Comparison of ENCODE assay signal across 26 cellular contexts in genomic region chr22:36226189-36226588, GRCh38. TPM values are rescaled to one million over a fixed set of nuclear protein-coding genes. Genes with fewer than 3 reads are reported as not detected.
DNase-seq lines count a peak whose midpoint lies in the region; ATAC-seq, FAIRE-seq and TF ChIP-seq lines count a peak whose summit lies in the region.
"Had no signal": no experiment of that assay in that cellular context is flagged by ENCODE, and none has a peak within 500 bp of the region (broad histone marks: within the 10 kb centered on the region; RNA-seq: fewer than 3 reads in every experiment).

No MANE protein-coding gene starts in this region.

- CTCF ChIA-PET in HepG2 (lab: Yijun Ruan, JAX; ENCODE audit: low intra/inter-chr PET ratio, low total read pairs), result no interaction called here

- no peak overlapping the region for H2AFZ ChIP-seq in HepG2 (ENCODE audit: low read length)

- WGBS in HepG2 (ENCODE audit: low lambda C conversion rate), result 94% methylated on average over 3 of the region's 5 CpGs
- 100% methylated on average over 1 of the region's 5 CpGs for WGBS in right lobe of liver (ENCODE audit: insufficient coverage, low coverage, low lambda C conversion rate, missing lambda C conversion rate)

- TF ChIP-seq POLR2A in HepG2 (IDR thresholded peaks at IDR 0.05; ENCODE audit: insufficient read depth in 1 of 2, low read depth in 2 of 2, low read length in 2 of 2), result no peak
- no peak for TF ChIP-seq POLR2A in right lobe of liver (IDR thresholded peaks at IDR 0.05)

- H3K36me3 ChIP-seq in HepG2 (replicated peaks in 1 of 2; ENCODE audit: control insufficient read depth in 1 of 2, insufficient read depth in 2 of 2, low read length in 2 of 2) (peaks cover 8 to 21% of the 10 kb centered on the region in 2 experiments; a peak in 4 of 5 replicates), right lobe of liver (peaks cover 0 to 24% (median 12%) of the 10 kb centered on the region in 4 donors), WERI-Rb-1 (no peaks in the 10 kb centered on the region)

- POLR2A ChIA-PET in HepG2 (lab: Yijun Ruan, JAX), result no interaction called here

- ATAC-seq in HepG2 (no peak), right lobe of liver (no peak)
- ATAC-seq: K562, PC-3 had no signal

- H3K27ac ChIP-seq in HepG2 (ENCODE audit: extremely low read length, insufficient read depth, low read length) (no peak overlapping the region), right lobe of liver (no peak overlapping the region), WERI-Rb-1 (no peak overlapping the region)

- H4K20me1 ChIP-seq in HepG2 (ENCODE audit: insufficient read depth, low read length), result no peaks in the 10 kb centered on the region

- H3K9me3 ChIP-seq in HepG2 (ENCODE audit: low read length) (no peaks in the 10 kb centered on the region), right lobe of liver (no peaks in the 10 kb centered on the region), WERI-Rb-1 (ENCODE audit: severe bottlenecking) (no peaks in the 10 kb centered on the region)
- H3K9me3 ChIP-seq: MG63 had no signal

- no peak for FAIRE-seq in HepG2 (lab: Jason Lieb, UNC)
- FAIRE-seq: GM18507, K562 had no signal

- intact Hi-C loops in HepG2 (cut with micrococcal nuclease; ENCODE audit: unreplicated experiment), result no loop called here
- intact Hi-C loops in right lobe of liver (cut with DNase I), result loop anchor here in 1 of 2 donors (10.0 kb wide), 1 partner anchor 81 kb away; no protein-coding TSS in a partner anchor

- H3K4me3 ChIP-seq in HepG2 (replicated peaks in 1 of 3; ENCODE audit: insufficient read depth in 1 of 3, low read depth in 2 of 3, low read length in 3 of 3) (no peak overlapping the region), right lobe of liver (no peak overlapping the region), WERI-Rb-1 (ENCODE audit: low read depth, low read length) (no peak overlapping the region)
- H3K4me3 ChIP-seq: K562, MG63 had no signal

- H3K4me2 ChIP-seq in HepG2 (ENCODE audit: low read depth, low read length), result no peak overlapping the region

- DNase-seq in HepG2 (ENCODE audit: low spot score), result no peak
- DNase-seq in right lobe of liver, result no peak
- peak; percentile 44 for DNase-seq in WERI-Rb-1
- DNase-seq in myocyte (ENCODE audit: low read depth), result peak; percentile 65
- peak; percentile 27 for DNase-seq in ureter (ENCODE audit: low spot score)
- DNase-seq in LoVo (ENCODE audit: low spot score), result no peak
- DNase-seq in SW 1271 (lab: John Stamatoyannopoulos, UW), result no peak
- no peak for DNase-seq in stimulated activated CD4-positive, alpha-beta T cell treated with anti-CD3 and anti-CD28 coated beads, Interleukin-15, amount 100 ng/mL, for 24 hours
- DNase-seq: C1 segment of cervical spinal cord; CD4-positive, alpha-beta memory T cell; COR-L47; DMS53; H7; Kasumi-1; MG63; NCI-H1105 treated with DMSO at 0.1 percent for 48 hours; NCI-H146; NCI-H2029; NCI-H2227 treated with DMSO at 0.1 percent for 48 hours; PC-3 had no signal

- H3K79me2 ChIP-seq in HepG2 (ENCODE audit: insufficient read depth, low read length), result no peaks in the 10 kb centered on the region

- BruUV-seq in HepG2 (replicated peaks; lab: Mats Ljungman, UMichigan), result no TSS peak

- TF ChIP-seq CTCF in HepG2 (CRISPR knock-in tag; IDR thresholded peaks at IDR 0.05) (no peak), right lobe of liver (IDR thresholded peaks at IDR 0.05) (no peak), WERI-Rb-1 (IDR thresholded peaks at IDR 0.05; ENCODE audit: low read depth, low read length) (no peak)

- H3K27me3 ChIP-seq in HepG2 (ENCODE audit: control insufficient read depth in 1 of 2, insufficient read depth in 2 of 2, low read length in 2 of 2) (no peaks in the 10 kb centered on the region), right lobe of liver (no peaks in the 10 kb centered on the region), WERI-Rb-1 (ENCODE audit: insufficient read depth, low read depth, severe bottlenecking) (no peaks in the 10 kb centered on the region)
- H3K27me3 ChIP-seq: MG63 had no signal

- no peak for TF ChIP-seq EP300 in HepG2 (IDR thresholded peaks at IDR 0.05; ENCODE audit: low read depth in 2 of 2, low read length in 2 of 2)
- no peak for TF ChIP-seq EP300 in HepG2 (CRISPR knock-in tag; IDR thresholded peaks at IDR 0.05; ENCODE audit: borderline replicate concordance)

- in situ Hi-C loops in HepG2 (cut with HindIII; ENCODE audit: extremely low pct_ligation_motif_present, low pct_unique_long_range_greater_than_20kb), result loop anchor here (10.0 kb wide), 1 partner anchor 81 kb away; no protein-coding TSS in a partner anchor

- TF ChIP-seq RAD21 in HepG2 (CRISPR knock-in tag; IDR thresholded peaks at IDR 0.05), result no peak

- H3K9ac ChIP-seq in HepG2 (ENCODE audit: insufficient read depth, low read depth, low read length), result no peak overlapping the region

- H3K4me1 ChIP-seq in HepG2 (ENCODE audit: insufficient read depth, low read length) (peaks cover 51% of the 10 kb centered on the region), right lobe of liver (peaks cover 0 to 8% (median 0%) of the 10 kb centered on the region in 4 donors)

RNA-seq across cellular contexts. Expression of gene APOL2, which starts 13.1 kb away (rescaled TPM):
- 28.7 and 34.3 TPM in 2 replicates for total RNA-seq in HepG2 (2016; rRNA removed; fragmentation: Illumina TruSeq; extraction: Trizol)
- total RNA-seq in HepG2 (2016; cell fraction: cytosol; rRNA removed; fragmentation: Illumina TruSeq; extraction: Trizol; ENCODE audit: low read depth), result 2.5 and 3.6 TPM in 2 replicates
- total RNA-seq in HepG2 (2016; cell fraction: insoluble cytoplasmic fraction; rRNA removed; fragmentation: Illumina TruSeq; extraction: Trizol), result 27.0 and 29.3 TPM in 2 replicates
- total RNA-seq in HepG2 (2016; cell fraction: membrane; rRNA removed; fragmentation: Illumina TruSeq; extraction: Trizol), result 8.2 and 9.0 TPM in 2 replicates
- 16.8 and 21.4 TPM in 2 replicates for total RNA-seq in HepG2 (2016; cell fraction: nucleus; rRNA removed; fragmentation: Illumina TruSeq; extraction: Trizol)
- polyA plus RNA-seq in HepG2 (2011; rRNA removed), result 51.2 and 94.4 TPM in 2 replicates
- 53.4 and 72.6 TPM in 2 replicates for polyA plus RNA-seq in HepG2 (2011; cell fraction: cytosol; rRNA removed)
- 195 and 245 TPM in 2 replicates for polyA plus RNA-seq in HepG2 (2011; cell fraction: nucleus; rRNA removed)
- polyA plus RNA-seq in HepG2 (2012), result 58.3 and 88.7 TPM in 2 replicates
- polyA plus RNA-seq in HepG2 (2016; cell fraction: cytosol; fragmentation: Illumina TruSeq; extraction: Trizol; ENCODE audit: low read depth), result 1.8 TPM in 2 replicates
- polyA plus RNA-seq in HepG2 (2016; cell fraction: insoluble cytoplasmic fraction; fragmentation: Illumina TruSeq; extraction: Trizol; ENCODE audit: low read depth), result 20.2 and 26.3 TPM in 2 replicates
- polyA plus RNA-seq in HepG2 (2016; cell fraction: membrane; fragmentation: Illumina TruSeq; extraction: Trizol; ENCODE audit: low read depth), result 4.4 and 5.1 TPM in 2 replicates
- polyA plus RNA-seq in HepG2 (2016; cell fraction: nucleus; fragmentation: Illumina TruSeq; extraction: Trizol; ENCODE audit: insufficient read depth, low read depth), result 31.6 and 34.2 TPM in 2 replicates
- polyA minus RNA-seq in HepG2 (2011; rRNA and poly(A)+ RNA removed; ENCODE audit: low replicate concordance), result 34.5 and 120 TPM in 2 replicates
- 39.4 and 67.2 TPM in 2 replicates for polyA minus RNA-seq in HepG2 (2011; cell fraction: cytosol; rRNA and poly(A)+ RNA removed)
- 44.7 and 77.3 TPM in 2 replicates for polyA minus RNA-seq in HepG2 (2011; cell fraction: nucleus; rRNA and poly(A)+ RNA removed)
- total RNA-seq in right lobe of liver, result 100 to 1,000 TPM in 1 of 6 experiments, 10 to 100 TPM in 5; 40.8 to 121 (median 57.5) TPM
- total RNA-seq in myocyte, result 31.6 and 33.2 TPM in 2 replicates
- polyA plus RNA-seq in myocyte (2012), result 90.7 TPM
- total RNA-seq in ureter, result 52.7 TPM

RNA-seq across cellular contexts. Expression of gene APOL4, which starts 24.6 kb away (rescaled TPM):
- total RNA-seq in HepG2 (2016; rRNA removed; fragmentation: Illumina TruSeq; extraction: Trizol) (0.45 and 0.77 TPM in 2 replicates), right lobe of liver (1 to 10 TPM in 4 of 6 experiments, not detected in 2; 1.1 to 1.6 (median 1.4) TPM), myocyte (5.1 and 9.2 TPM in 2 replicates), ureter (34.4 TPM)
- not detected in 2 replicates for total RNA-seq in HepG2 (2016; cell fraction: cytosol; rRNA removed; fragmentation: Illumina TruSeq; extraction: Trizol; ENCODE audit: low read depth)
- total RNA-seq in HepG2 (2016; cell fraction: insoluble cytoplasmic fraction; rRNA removed; fragmentation: Illumina TruSeq; extraction: Trizol), result 0.54 and 0.76 TPM in 2 replicates
- 0.15 and 0.45 TPM in 2 replicates for total RNA-seq in HepG2 (2016; cell fraction: membrane; rRNA removed; fragmentation: Illumina TruSeq; extraction: Trizol)
- 0.78 and 0.91 TPM in 2 replicates for total RNA-seq in HepG2 (2016; cell fraction: nucleus; rRNA removed; fragmentation: Illumina TruSeq; extraction: Trizol)
- polyA plus RNA-seq in HepG2 (2011; rRNA removed), result 2.8 and 4.9 TPM in 2 replicates
- polyA plus RNA-seq in HepG2 (2011; cell fraction: cytosol; rRNA removed), result 1.8 and 3.0 TPM in 2 replicates
- 5.6 and 9.1 TPM in 2 replicates for polyA plus RNA-seq in HepG2 (2011; cell fraction: nucleus; rRNA removed)
- polyA plus RNA-seq in HepG2 (2012), result 3.2 and 7.5 TPM in 2 replicates
- polyA plus RNA-seq in HepG2 (2016; cell fraction: cytosol; fragmentation: Illumina TruSeq; extraction: Trizol; ENCODE audit: low read depth), result 0.06 and 0.10 TPM in 2 replicates
- 0.57 and 0.62 TPM in 2 replicates for polyA plus RNA-seq in HepG2 (2016; cell fraction: insoluble cytoplasmic fraction; fragmentation: Illumina TruSeq; extraction: Trizol; ENCODE audit: low read depth)
- 0.11 and 0.16 TPM in 2 replicates for polyA plus RNA-seq in HepG2 (2016; cell fraction: membrane; fragmentation: Illumina TruSeq; extraction: Trizol; ENCODE audit: low read depth)
- 0.96 and 1.2 TPM in 2 replicates for polyA plus RNA-seq in HepG2 (2016; cell fraction: nucleus; fragmentation: Illumina TruSeq; extraction: Trizol; ENCODE audit: insufficient read depth, low read depth)
- polyA minus RNA-seq in HepG2 (2011; rRNA and poly(A)+ RNA removed; ENCODE audit: low replicate concordance), result 1.5 TPM in 1 of 2 replicates, not detected in the other
- 0.70 and 1.5 TPM in 2 replicates for polyA minus RNA-seq in HepG2 (2011; cell fraction: cytosol; rRNA and poly(A)+ RNA removed)
- 0.90 and 2.7 TPM in 2 replicates for polyA minus RNA-seq in HepG2 (2011; cell fraction: nucleus; rRNA and poly(A)+ RNA removed)
- 11.2 TPM for polyA plus RNA-seq in myocyte (2012)
- total RNA-seq: CD4-positive, alpha-beta memory T cell; Daoy; G401; H7; HT1080; NCI-H460 had no signal
- polyA plus RNA-seq: CD4-positive, alpha-beta memory T cell had no signal

RNA-seq across cellular contexts. Expression of gene APOL1, which starts 26.7 kb away (rescaled TPM):
- total RNA-seq in HepG2 (2016; rRNA removed; fragmentation: Illumina TruSeq; extraction: Trizol) (11.2 and 20.3 TPM in 2 replicates), right lobe of liver (100 to 1,000 TPM in 5 of 6 experiments, 10 to 100 TPM in 1; 85.1 to 299 (median 119) TPM), myocyte (0.86 and 1.0 TPM in 2 replicates), ureter (115 TPM)
- 2.3 and 2.8 TPM in 2 replicates for total RNA-seq in HepG2 (2016; cell fraction: cytosol; rRNA removed; fragmentation: Illumina TruSeq; extraction: Trizol; ENCODE audit: low read depth)
- 10.1 and 20.9 TPM in 2 replicates for total RNA-seq in HepG2 (2016; cell fraction: insoluble cytoplasmic fraction; rRNA removed; fragmentation: Illumina TruSeq; extraction: Trizol)
- 3.2 and 3.4 TPM in 2 replicates for total RNA-seq in HepG2 (2016; cell fraction: membrane; rRNA removed; fragmentation: Illumina TruSeq; extraction: Trizol)
- total RNA-seq in HepG2 (2016; cell fraction: nucleus; rRNA removed; fragmentation: Illumina TruSeq; extraction: Trizol), result 19.4 and 20.3 TPM in 2 replicates
- 75.0 and 124 TPM in 2 replicates for polyA plus RNA-seq in HepG2 (2011; rRNA removed)
- polyA plus RNA-seq in HepG2 (2011; cell fraction: cytosol; rRNA removed), result 57.2 and 84.6 TPM in 2 replicates
- 110 and 144 TPM in 2 replicates for polyA plus RNA-seq in HepG2 (2011; cell fraction: nucleus; rRNA removed)
- 126 and 159 TPM in 2 replicates for polyA plus RNA-seq in HepG2 (2012)
- 2.5 and 2.9 TPM in 2 replicates for polyA plus RNA-seq in HepG2 (2016; cell fraction: cytosol; fragmentation: Illumina TruSeq; extraction: Trizol; ENCODE audit: low read depth)
- 12.0 and 13.0 TPM in 2 replicates for polyA plus RNA-seq in HepG2 (2016; cell fraction: insoluble cytoplasmic fraction; fragmentation: Illumina TruSeq; extraction: Trizol; ENCODE audit: low read depth)
- 3.3 and 3.8 TPM in 2 replicates for polyA plus RNA-seq in HepG2 (2016; cell fraction: membrane; fragmentation: Illumina TruSeq; extraction: Trizol; ENCODE audit: low read depth)
- polyA plus RNA-seq in HepG2 (2016; cell fraction: nucleus; fragmentation: Illumina TruSeq; extraction: Trizol; ENCODE audit: insufficient read depth, low read depth), result 37.3 and 42.3 TPM in 2 replicates
- polyA minus RNA-seq in HepG2 (2011; rRNA and poly(A)+ RNA removed; ENCODE audit: low replicate concordance), result 2.0 and 61.9 TPM in 2 replicates
- polyA minus RNA-seq in HepG2 (2011; cell fraction: cytosol; rRNA and poly(A)+ RNA removed), result 61.5 and 88.3 TPM in 2 replicates
- 34.2 and 54.7 TPM in 2 replicates for polyA minus RNA-seq in HepG2 (2011; cell fraction: nucleus; rRNA and poly(A)+ RNA removed)
- 17.1 TPM for polyA plus RNA-seq in myocyte (2012)
- total RNA-seq: G401, H7, PC-3 had no signal

Comparison
In these comparisons a context has a peak if more than half of its experiments do, and no peak if none do; other contexts are left out.
1. DNase-seq: peak in WERI-Rb-1 (single experiment), myocyte (single experiment) and ureter (single experiment); none in HepG2 (single experiment), right lobe of liver (0 of 3), LoVo (single experiment), SW 1271 (0 of 2) and stimulated activated CD4-positive, alpha-beta T cell treated with anti-CD3 and anti-CD28 coated beads, Interleukin-15, amount 100 ng/mL, for 24 hours (single experiment).